Comparison of ENCODE assay signal across 2 cellular contexts in genomic region chr22:17359501-17359900, GRCh38.
TF ChIP-seq lines count a peak whose summit lies in the region.

No MANE protein-coding gene starts in this region.

TF ChIP-seq in GM23338, 12 proteins besides CTCF, POLR2A, EP300 and RAD21:
- no peak for TF ChIP-seq EZH2 (IDR thresholded peaks at IDR 0.05; ENCODE audit: low read depth, unreplicated experiment)
- no peak for TF ChIP-seq STAT1 (IDR thresholded peaks at IDR 0.05; ENCODE audit: unreplicated experiment)
- no peak for TF ChIP-seq REST (IDR thresholded peaks at IDR 0.05; ENCODE audit: unreplicated experiment)
- no peak for TF ChIP-seq JUNB (IDR thresholded peaks at IDR 0.05; ENCODE audit: unreplicated experiment)
- TF ChIP-seq ZNF114 (CRISPR knock-in tag; IDR thresholded peaks at IDR 0.05) = no peak
- no peak for TF ChIP-seq ZNF462 (CRISPR knock-in tag; IDR thresholded peaks at IDR 0.05)
- no peak for TF ChIP-seq ZNF331 (CRISPR knock-in tag; IDR thresholded peaks at IDR 0.05; ENCODE audit: low read depth)
- TF ChIP-seq NANOG (IDR thresholded peaks at IDR 0.05; ENCODE audit: borderline replicate concordance) = no peak
- TF ChIP-seq EZH2phosphoT487 (IDR thresholded peaks at IDR 0.05; ENCODE audit: unreplicated experiment) = no peak
- TF ChIP-seq CREB1 (CRISPR knock-in tag; IDR thresholded peaks at IDR 0.05; ENCODE audit: low read depth) = no peak
- TF ChIP-seq ETS1 (IDR thresholded peaks at IDR 0.05) = no peak
- TF ChIP-seq POLR2AphosphoS5 (IDR thresholded peaks at IDR 0.05; ENCODE audit: low read depth) = no peak

TF ChIP-seq in K562, 482 proteins besides CTCF, POLR2A, EP300 and RAD21 (continues in another document):
- TF ChIP-seq MEF2D (tag; conservative IDR thresholded peaks at IDR 0.05; ENCODE audit: low read depth) (no peak), PHTF2 (CRISPR knock-in tag; IDR thresholded peaks at IDR 0.05) (no peak), HBP1 (CRISPR knock-in tag; IDR thresholded peaks at IDR 0.05) (no peak), SIRT6 (IDR thresholded peaks at IDR 0.05; ENCODE audit: low read depth, low read length) (no peak), JUN (IDR thresholded peaks at IDR 0.05; ENCODE audit: borderline replicate concordance, low read depth, low read length) (0 out of 2 replicates have a peak, but pooled peaks have one; percentile 53), JUN (CRISPR knock-in tag; IDR thresholded peaks at IDR 0.05; ENCODE audit: borderline replicate concordance) (no peak), ZNF639 (CRISPR knock-in tag; conservative IDR thresholded peaks at IDR 0.05 in 1 of 2, IDR thresholded peaks at IDR 0.05 in 1 of 2) (peak in 1 of 2 experiments; percentile 54; a peak in 1 of 4 replicates), ZEB2 (IDR thresholded peaks at IDR 0.05) (no peak), ZBTB26 (CRISPR knock-in tag; IDR thresholded peaks at IDR 0.05) (no peak), ETV5 (CRISPR knock-in tag; IDR thresholded peaks at IDR 0.05; ENCODE audit: low read depth) (no peak), FOXJ2 (tag; IDR thresholded peaks at IDR 0.05) (no peak), HDAC2 (IDR thresholded peaks at IDR 0.05) (no peak), VEZF1 (CRISPR knock-in tag; IDR thresholded peaks at IDR 0.05) (peak; percentile 35; the same call in 1 of the 2 replicates), SMARCA4 (IDR thresholded peaks at IDR 0.05) (peak; percentile 91), ZBTB1 (CRISPR knock-in tag; IDR thresholded peaks at IDR 0.05; ENCODE audit: borderline replicate concordance, low read depth) (no peak), ZNF134 (CRISPR knock-in tag; conservative IDR thresholded peaks at IDR 0.05) (no peak), EGR1 (conservative IDR thresholded peaks at IDR 0.05) (no peak), THRA (IDR thresholded peaks at IDR 0.05) (no peak), ZBTB11 (CRISPR knock-in tag; IDR thresholded peaks at IDR 0.05) (no peak), ZNF449 (CRISPR knock-in tag; IDR thresholded peaks at IDR 0.05) (no peak), MITF (IDR thresholded peaks at IDR 0.05) (no peak), SRF (CRISPR knock-in tag; IDR thresholded peaks at IDR 0.05) (no peak), TAF7 (tag; IDR thresholded peaks at IDR 0.05) (no peak), ETS1 (conservative IDR thresholded peaks at IDR 0.05; ENCODE audit: control insufficient read depth, low read depth, low read length) (no peak), FOXM1 (IDR thresholded peaks at IDR 0.05; ENCODE audit: low read depth) (peak; percentile 57; the same call in 1 of the 2 replicates), FOXM1 (CRISPR knock-in tag; IDR thresholded peaks at IDR 0.05; ENCODE audit: low read depth) (no peak), FOS (IDR thresholded peaks at IDR 0.05; ENCODE audit: extremely low read depth, insufficient read length) (no peak), TAF1 (IDR thresholded peaks at IDR 0.05; ENCODE audit: control insufficient read depth, extremely low read depth, insufficient read depth, low read length, severe bottlenecking) (no peak), ZBTB43 (CRISPR knock-in tag; IDR thresholded peaks at IDR 0.05) (no peak), ADNP (tag; IDR thresholded peaks at IDR 0.05) (no peak), PKNOX1 (IDR thresholded peaks at IDR 0.05) (peak; percentile 98), CBFB (CRISPR knock-in tag; IDR thresholded peaks at IDR 0.05) (no peak), ZNF124 (CRISPR knock-in tag; IDR thresholded peaks at IDR 0.05) (no peak), HES1 (IDR thresholded peaks at IDR 0.05; ENCODE audit: low read depth) (no peak), TARDBP (IDR thresholded peaks at IDR 0.05) (0 out of 2 replicates have a peak, but pooled peaks have one; percentile 39), SAFB2 (IDR thresholded peaks at IDR 0.05; ENCODE audit: borderline replicate concordance, low read depth, low read length, severe bottlenecking) (no peak), NFATC3 (IDR thresholded peaks at IDR 0.05) (no peak), CHD2 (IDR thresholded peaks at IDR 0.05; ENCODE audit: low read depth, low read length) (no peak), ZZZ3 (IDR thresholded peaks at IDR 0.05) (no peak), KDM1A (IDR thresholded peaks at IDR 0.05) (peak; percentile 58 to 62; a peak in 3 of 4 replicates), ZNF589 (CRISPR knock-in tag; IDR thresholded peaks at IDR 0.05; ENCODE audit: low read depth) (no peak)
